Comparison of ENCODE assay signal across 8 cellular contexts in genomic region chr2:187842978-187843847, GRCh38.
A peak's percentile ranks its signal among the peaks of the same experiment; 100 is the strongest.
DNase-seq lines count a peak whose midpoint lies in the region; ATAC-seq and TF ChIP-seq lines count a peak whose summit lies in the region.

No MANE protein-coding gene starts in this region.

- peaks cover 0 to 20% (median 17%) of the 10 kb centered on the region in 4 donors for H3K4me1 ChIP-seq in liver (ENCODE audit: control insufficient read depth in 4 of 4, insufficient read depth in 4 of 4, low read length in 3 of 4)

- 46% methylated on average over 8 of the region's 8 CpGs for WGBS in liver

- H3K27ac Mint-ChIP-seq in activated CD8-positive, alpha-beta T cell treated with anti-CD3 and anti-CD28 coated beads for 36 hours = no peak overlapping the region
- H3K27ac Mint-ChIP-seq in activated CD8-positive, alpha-beta T cell treated with anti-CD3 and anti-CD28 coated beads, Interleukin-2, amount 10 ng/mL, durations not matched to agents 7 days and 5 days = no peak overlapping the region
- no peak overlapping the region for H3K27ac Mint-ChIP-seq in brain

- H3K4me3 Mint-ChIP-seq in activated CD8-positive, alpha-beta T cell treated with anti-CD3 and anti-CD28 coated beads for 36 hours = no peak overlapping the region
- no peak overlapping the region for H3K4me3 Mint-ChIP-seq in activated CD8-positive, alpha-beta T cell treated with anti-CD3 and anti-CD28 coated beads, Interleukin-2, amount 10 ng/mL, durations not matched to agents 7 days and 5 days
- H3K4me3 Mint-ChIP-seq in brain = no peak overlapping the region

- no peaks in the 10 kb centered on the region for H3K36me3 Mint-ChIP-seq in activated CD8-positive, alpha-beta T cell treated with anti-CD3 and anti-CD28 coated beads for 36 hours (ENCODE audit: low read depth)
- H3K36me3 Mint-ChIP-seq in activated CD8-positive, alpha-beta T cell treated with anti-CD3 and anti-CD28 coated beads, Interleukin-2, amount 10 ng/mL, durations not matched to agents 7 days and 5 days (ENCODE audit: low read depth) = no peaks in the 10 kb centered on the region
- no peaks in the 10 kb centered on the region for H3K36me3 Mint-ChIP-seq in brain

- no peaks in the 10 kb centered on the region for H3K4me1 Mint-ChIP-seq in activated CD8-positive, alpha-beta T cell treated with anti-CD3 and anti-CD28 coated beads for 36 hours (ENCODE audit: low read depth)
- H3K4me1 Mint-ChIP-seq in activated CD8-positive, alpha-beta T cell treated with anti-CD3 and anti-CD28 coated beads, Interleukin-2, amount 10 ng/mL, durations not matched to agents 7 days and 5 days (ENCODE audit: low read depth) = no peaks in the 10 kb centered on the region
- no peaks in the 10 kb centered on the region for H3K4me1 Mint-ChIP-seq in brain

- DNase-seq in activated CD8-positive, alpha-beta T cell treated with anti-CD3 and anti-CD28 coated beads for 36 hours = no peak
- no peak for DNase-seq in activated CD8-positive, alpha-beta T cell treated with anti-CD3 and anti-CD28 coated beads, Interleukin-2, amount 10 ng/mL, durations not matched to agents 7 days and 5 days
- peak; percentile 10 for DNase-seq in NCI-H2171 treated with DMSO at 0.1 percent for 48 hours (lab: John Stamatoyannopoulos, UW)
- no peak for DNase-seq in activated CD8-positive, alpha-beta memory T cell treated with anti-CD3 and anti-CD28 coated beads for 24 hours
- DNase-seq in activated naive CD4-positive, alpha-beta T cell (lab: John Stamatoyannopoulos, UW) = no peak

- TF ChIP-seq RAD21 in liver (IDR thresholded peaks at IDR 0.05) = peak; percentile 85 to 86

- H3K4me3 ChIP-seq in liver (ENCODE audit: low read depth in 1 of 3, low read length in 3 of 3) = no peak overlapping the region

- H3K27me3 Mint-ChIP-seq in activated CD8-positive, alpha-beta T cell treated with anti-CD3 and anti-CD28 coated beads for 36 hours = no peaks in the 10 kb centered on the region
- H3K27me3 Mint-ChIP-seq in activated CD8-positive, alpha-beta T cell treated with anti-CD3 and anti-CD28 coated beads, Interleukin-2, amount 10 ng/mL, durations not matched to agents 7 days and 5 days (ENCODE audit: low read depth) = no peaks in the 10 kb centered on the region
- peaks cover 3% of the 10 kb centered on the region for H3K27me3 Mint-ChIP-seq in brain

- H3K9ac ChIP-seq in liver (ENCODE audit: low read depth in 1 of 2, low read length in 2 of 2) = no peak overlapping the region

- no peaks in the 10 kb centered on the region for H3K9me3 ChIP-seq in liver (ENCODE audit: control insufficient read depth in 4 of 4, low read length in 3 of 4)

- POLR2A ChIA-PET in activated CD8-positive, alpha-beta T cell treated with anti-CD3 and anti-CD28 coated beads for 36 hours (lab: Charles Lee) = no interaction called here
- POLR2A ChIA-PET in activated CD8-positive, alpha-beta T cell treated with anti-CD3 and anti-CD28 coated beads, Interleukin-2, amount 10 ng/mL, durations not matched to agents 7 days and 5 days (lab: Charles Lee) = no interaction called here

- H3K36me3 ChIP-seq in liver (ENCODE audit: control insufficient read depth in 4 of 4, insufficient read depth in 3 of 4, low read depth in 1 of 4, low read length in 3 of 4) = no peaks in the 10 kb centered on the region

- TF ChIP-seq CTCF in activated CD8-positive, alpha-beta T cell treated with anti-CD3 and anti-CD28 coated beads for 36 hours (IDR thresholded peaks at IDR 0.05) = peak; percentile 62
- TF ChIP-seq CTCF in brain (conservative IDR thresholded peaks at IDR 0.05) (peak; percentile 70 to 75), liver (IDR thresholded peaks at IDR 0.05; ENCODE audit: low read depth, low read length, missing input control) (peak; percentile 58)

- intact Hi-C loops in activated CD8-positive, alpha-beta T cell treated with anti-CD3 and anti-CD28 coated beads for 36 hours (cut with micrococcal nuclease) = loop anchor here (5.0 kb wide), 2 partner anchors 256 to 341 kb away; no protein-coding TSS in a partner anchor

- CTCF ChIA-PET in activated CD8-positive, alpha-beta T cell treated with anti-CD3 and anti-CD28 coated beads for 36 hours (lab: Charles Lee) = interaction anchor here (0.6 to 2.6 kb wide), 12 partner anchors 9 to 344 kb away, joined by 3 to 15 read pairs (median 3); no protein-coding TSS in a partner anchor
- CTCF ChIA-PET in activated CD8-positive, alpha-beta T cell treated with anti-CD3 and anti-CD28 coated beads, Interleukin-2, amount 10 ng/mL, durations not matched to agents 7 days and 5 days (lab: Charles Lee) = interaction anchor here (0.9 to 3.2 kb wide), 5 partner anchors 261 to 344 kb away, joined by 3 to 25 read pairs (median 7); no protein-coding TSS in a partner anchor

- no peak overlapping the region for H3K27ac ChIP-seq in liver (ENCODE audit: low read depth in 1 of 2, low read length in 2 of 2)

- H3K9me3 Mint-ChIP-seq in activated CD8-positive, alpha-beta T cell treated with anti-CD3 and anti-CD28 coated beads for 36 hours = no peaks in the 10 kb centered on the region
- no peaks in the 10 kb centered on the region for H3K9me3 Mint-ChIP-seq in activated CD8-positive, alpha-beta T cell treated with anti-CD3 and anti-CD28 coated beads, Interleukin-2, amount 10 ng/mL, durations not matched to agents 7 days and 5 days (ENCODE audit: insufficient read depth)
- H3K9me3 Mint-ChIP-seq in brain = peaks cover 0 to 5% (median 0%) of the 10 kb centered on the region in 5 experiments

- H3K27me3 ChIP-seq in liver (ENCODE audit: control insufficient read depth in 4 of 4, insufficient read depth in 4 of 4, low read length in 3 of 4) = no peaks in the 10 kb centered on the region

- ATAC-seq in activated CD8-positive, alpha-beta T cell treated with anti-CD3 and anti-CD28 coated beads for 36 hours = no peak
- ATAC-seq in activated CD8-positive, alpha-beta T cell treated with anti-CD3 and anti-CD28 coated beads, Interleukin-2, amount 10 ng/mL, durations not matched to agents 7 days and 5 days = no peak
- ATAC-seq in HG02885 (IDR thresholded peaks at IDR 0.05; ENCODE audit: poor library complexity, unreplicated experiment) = peak; percentile 66

TF ChIP-seq in liver, 16 proteins besides CTCF, POLR2A, EP300 and RAD21:
- TF ChIP-seq FOXA2 (IDR thresholded peaks at IDR 0.05) = no peak
- TF ChIP-seq REST (IDR thresholded peaks at IDR 0.05) = no peak
- TF ChIP-seq TAF1 (conservative IDR thresholded peaks at IDR 0.05) = no peak
- TF ChIP-seq JUND (IDR thresholded peaks at IDR 0.05) = no peak
- TF ChIP-seq RXRA (IDR thresholded peaks at IDR 0.05) = no peak
- TF ChIP-seq HNF4G (IDR thresholded peaks at IDR 0.05) = no peak
- TF ChIP-seq YY1 (IDR thresholded peaks at IDR 0.05) = no peak
- no peak for TF ChIP-seq ATF3 (IDR thresholded peaks at IDR 0.05)
- no peak for TF ChIP-seq FOXA1 (IDR thresholded peaks at IDR 0.05)
